Comparison of ENCODE assay signal across 8 cellular contexts in the genomic region with DNA sequence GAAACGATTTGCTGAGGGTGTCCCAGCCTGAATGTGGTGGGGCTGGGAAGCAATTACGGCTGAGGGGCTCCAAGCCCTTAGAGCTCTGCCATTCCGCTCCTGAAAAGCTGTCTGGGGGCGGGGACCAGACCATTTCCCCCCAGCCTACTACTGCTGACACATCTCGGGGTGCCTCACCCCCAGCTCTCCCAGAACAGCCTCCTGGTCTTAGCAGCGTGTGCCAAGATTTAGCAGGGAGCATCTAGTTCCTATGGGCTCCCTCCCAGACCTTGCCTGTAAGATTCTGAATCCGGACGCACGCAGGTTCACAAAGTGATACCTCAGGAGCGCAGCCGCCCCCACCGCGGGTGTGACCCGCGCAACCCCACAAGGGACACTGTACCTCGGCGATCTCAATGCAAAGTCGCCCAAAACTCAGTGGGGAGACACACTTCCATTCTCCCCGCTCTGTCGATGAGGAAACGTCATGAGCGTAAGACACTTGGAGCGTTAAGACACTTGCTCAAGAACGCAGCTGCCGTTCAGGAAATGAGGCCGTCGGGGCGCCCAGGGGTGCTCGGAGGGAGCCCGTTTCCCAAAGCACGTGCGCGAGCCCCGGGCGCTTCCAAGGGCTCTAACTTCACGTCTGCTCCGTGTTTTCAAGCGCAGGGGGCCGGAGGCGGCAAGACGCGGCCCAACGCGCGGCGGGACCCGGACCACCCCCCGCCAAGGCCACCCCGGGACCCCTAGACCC. TPM values are rescaled to one million over a fixed set of nuclear protein-coding genes. Genes with fewer than 3 reads are reported as not detected.
A peak's percentile ranks its signal among the peaks of the same experiment; 100 is the strongest.
DNase-seq lines count a peak whose midpoint lies in the region; ATAC-seq and TF ChIP-seq lines count a peak whose summit lies in the region.

No MANE protein-coding gene starts in this region.

- WGBS in IMR-90 (ENCODE audit: extremely low coverage in 2 of 2, insufficient read length in 1 of 2), 2 experiments = 0% methylated on average over 37 of the region's 49 CpGs; no CpG with 5 or more reads in 1 of the 2 experiments
- WGBS in lung, 2 donors = 2% methylated on average over 49 of the region's 49 CpGs

- TF ChIP-seq POLR2A in IMR-90 (IDR thresholded peaks at IDR 0.05; ENCODE audit: low read depth, low read length) = no peak

- H3K4me3 ChIP-seq in IMR-90 (ENCODE audit: insufficient read depth, low read depth, low read length) (peak overlapping the region; percentile 88), lung (peak overlapping the region; percentile 92)

- peaks cover 10% of the 10 kb centered on the region for H3K4me1 ChIP-seq in IMR-90 (ENCODE audit: control insufficient read depth, insufficient read depth, low read length)
- peaks cover 6 to 7% of the 10 kb centered on the region in 2 donors for H3K4me1 ChIP-seq in lung (ENCODE audit: control insufficient read depth in 2 of 2, insufficient read depth in 2 of 2, low read length in 2 of 2)

- ATAC-seq in GM21529 (IDR thresholded peaks at IDR 0.05; ENCODE audit: unreplicated experiment) (peak; percentile 26), IMR-90 (ENCODE audit: low read depth) (peak; percentile 49), lung (ENCODE audit: insufficient read depth, low FRiP score) (peak; percentile 38)

- peak overlapping the region; percentile 57 for H2BK5ac ChIP-seq in IMR-90 (ENCODE audit: low read depth, low read length, poor library complexity, severe bottlenecking)

- peak overlapping the region; percentile 53; the same call in 1 of the 2 replicates for H4K91ac ChIP-seq in IMR-90 (ENCODE audit: insufficient read depth, low read depth, low read length)

- H3K18ac ChIP-seq in IMR-90 (ENCODE audit: low read depth, low read length) = peak overlapping the region; percentile 32; the same call in 1 of the 2 replicates

- no peak overlapping the region; the same call in 1 of the 2 replicates for H3K56ac ChIP-seq in IMR-90 (ENCODE audit: extremely low read depth, insufficient read depth, low read length)

- BruUV-seq in IMR-90 (replicated peaks; lab: Mats Ljungman, UMichigan) = no TSS peak

- no peak for TF ChIP-seq RAD21 in IMR-90 (IDR thresholded peaks at IDR 0.05; ENCODE audit: low read length)

- peaks cover 23 to 50% of the 10 kb centered on the region in 2 experiments for H3K79me1 ChIP-seq in IMR-90 (ENCODE audit: low read depth in 1 of 2, low read length in 2 of 2)

- H3K4ac ChIP-seq in IMR-90 (ENCODE audit: low read depth, low read length) = peak overlapping the region; percentile 60

- H3K23ac ChIP-seq in IMR-90 (ENCODE audit: low read depth, low read length) = peak overlapping the region; percentile 77

- in situ Hi-C loops in IMR-90 (cut with MboI; ENCODE audit: low sequenced_read_pairs) = no loop called here

- H2AK9ac ChIP-seq in IMR-90 (replicated peaks; ENCODE audit: low read depth, low read length, poor library complexity) = peak overlapping the region; percentile 98

- no peak overlapping the region for H2BK20ac ChIP-seq in IMR-90 (ENCODE audit: low read depth, low read length)

- TF ChIP-seq CTCF in IMR-90 (conservative IDR thresholded peaks at IDR 0.05; ENCODE audit: low read depth, low read length) (no peak), lung (IDR thresholded peaks at IDR 0.05; ENCODE audit: control extremely low read depth, extremely low read depth) (no peak)

- H3K9me3 ChIP-seq in IMR-90 (ENCODE audit: control insufficient read depth, insufficient read depth, low read length) (no peaks in the 10 kb centered on the region), lung (ENCODE audit: control insufficient read depth in 2 of 2, insufficient read depth in 1 of 2, low read length in 1 of 2) (no peaks in the 10 kb centered on the region)

- peak overlapping the region; percentile 50; the same call in 1 of the 2 replicates for H4K5ac ChIP-seq in IMR-90 (ENCODE audit: low read depth, low read length)

- peak overlapping the region; percentile 99 for H2AFZ ChIP-seq in IMR-90 (replicated peaks; ENCODE audit: low read length, poor library complexity)

- no peaks in the 10 kb centered on the region for H3K27me3 ChIP-seq in IMR-90 (ENCODE audit: control insufficient read depth, insufficient read depth, low read length)
- H3K27me3 ChIP-seq in lung (ENCODE audit: control insufficient read depth, insufficient read depth) = no peaks in the 10 kb centered on the region

- intact Hi-C loops in IMR-90 (cut with micrococcal nuclease) = no loop called here

- peak overlapping the region; percentile 33 to 78; a peak in 3 of 4 replicates for H4K8ac ChIP-seq in IMR-90 (ENCODE audit: low read depth in 2 of 2, low read length in 2 of 2)

- peak; percentile 55 for DNase-seq in EH (ENCODE audit: low read depth)
- DNase-seq in IMR-90 = peak; percentile 45
- DNase-seq in activated CD4-positive, CD25-positive, alpha-beta regulatory T cell treated with anti-CD3 and anti-CD28 coated beads, Interleukin-2, amount 50 U/mL, for 16 hours (ENCODE audit: low read depth, low spot score) = peak; percentile 10
- peak; percentile 24 for DNase-seq in dedifferentiated amniotic fluid mesenchymal stem cell (ENCODE audit: extremely low spot score)
- DNase-seq in lung (ENCODE audit: low spot score) = peak; percentile 38
- peak; percentile 11 to 14 for DNase-seq in stimulated activated CD8-positive, alpha-beta memory T cell treated with anti-CD3 and anti-CD28 coated beads, Interleukin-4, amount 100 ng/mL, for 4 hours (ENCODE audit: low read depth in 2 of 2, low spot score in 1 of 2)
- DNase-seq in islet precursor cell = no peak

- POLR2A ChIA-PET in IMR-90 (lab: Charles Lee; ENCODE audit: unreplicated experiment) = no interaction called here

- no peak overlapping the region for H2BK15ac ChIP-seq in IMR-90 (ENCODE audit: low read depth, low read length)

- peaks cover 17% of the 10 kb centered on the region for H3K9me1 ChIP-seq in IMR-90 (ENCODE audit: insufficient read depth, low read length)

- H2BK120ac ChIP-seq in IMR-90 (ENCODE audit: low read depth, low read length) = peak overlapping the region; percentile 13; the same call in 1 of the 2 replicates

- H2AK5ac ChIP-seq in IMR-90 (ENCODE audit: low read depth, low read length) = peak overlapping the region; percentile 59

- H3K14ac ChIP-seq in IMR-90 (replicated peaks; ENCODE audit: low read depth, low read length) = peak overlapping the region; percentile 67

- H3K9ac ChIP-seq in IMR-90 (ENCODE audit: low read depth, low read length) = peak overlapping the region; percentile 84

- H3K4me2 ChIP-seq in IMR-90 (ENCODE audit: low read depth, low read length) = peak overlapping the region; percentile 98

- peaks cover 18% of the 10 kb centered on the region for H3K36me3 ChIP-seq in IMR-90 (ENCODE audit: control insufficient read depth, insufficient read depth, low read length)
- peaks cover 0 to 18% of the 10 kb centered on the region in 2 donors for H3K36me3 ChIP-seq in lung (ENCODE audit: control insufficient read depth in 2 of 2, insufficient read depth in 2 of 2, low read length in 2 of 2)

- H4K20me1 ChIP-seq in IMR-90 (ENCODE audit: insufficient read depth, low read length) = peaks cover 10% of the 10 kb centered on the region

- dilution Hi-C loops in IMR-90 (cut with HindIII; ENCODE audit: low sequenced_read_pairs, unreplicated experiment) = no loop called here

- CTCF ChIA-PET in IMR-90 (lab: Yijun Ruan, JAX) = no interaction called here

- H3K27ac ChIP-seq in IMR-90 (ENCODE audit: insufficient read depth, low read length) (peak overlapping the region; percentile 56; the same call in 1 of the 2 replicates), lung (ENCODE audit: low read depth in 1 of 2, low read length in 1 of 2) (peak overlapping the region; percentile 61 to 82)

TF ChIP-seq in IMR-90, 13 proteins besides CTCF, POLR2A, EP300 and RAD21 (continues in another document):
- no peak for TF ChIP-seq RFX5 (IDR thresholded peaks at IDR 0.05; ENCODE audit: low read depth, low read length)
- no peak for TF ChIP-seq SMC3 (IDR thresholded peaks at IDR 0.05; ENCODE audit: low read depth, low read length)
- no peak for TF ChIP-seq CEBPB (IDR thresholded peaks at IDR 0.05; ENCODE audit: low read depth, low read length)
- no peak for TF ChIP-seq RCOR1 (IDR thresholded peaks at IDR 0.05; ENCODE audit: insufficient replicate concordance, low read length)

RNA-seq across cellular contexts. Expression of a gene that starts 0.6 kb away (rescaled TPM):
- total RNA-seq in IMR-90 (2012; rRNA removed) = 13.9 and 16.5 TPM in 2 replicates
- polyA plus RNA-seq in IMR-90 (2012; rRNA removed) = 18.3 and 20.4 TPM in 2 replicates
- polyA plus RNA-seq in IMR-90 (2012; cell fraction: cytosol; rRNA removed) = 13.6 and 16.5 TPM in 2 replicates
- 29.9 and 42.3 TPM in 2 replicates for polyA plus RNA-seq in IMR-90 (2012; cell fraction: nucleus; rRNA removed; ENCODE audit: low replicate concordance)
- total RNA-seq in lung = 10 to 100 TPM; 16.7 to 21.7 TPM
- 10 to 100 TPM in 1 of 2 donors, 1 to 10 TPM in 1; 8.5 to 11.8 TPM for polyA plus RNA-seq in lung

RNA-seq across cellular contexts. Expression of a gene that starts 19.0 kb away (rescaled TPM):
- 14.4 and 15.2 TPM in 2 replicates for total RNA-seq in IMR-90 (2012; rRNA removed)
- polyA plus RNA-seq in IMR-90 (2012; rRNA removed) = 33.3 and 35.0 TPM in 2 replicates
- polyA plus RNA-seq in IMR-90 (2012; cell fraction: cytosol; rRNA removed) = 23.3 and 36.1 TPM in 2 replicates
- polyA plus RNA-seq in IMR-90 (2012; cell fraction: nucleus; rRNA removed; ENCODE audit: low replicate concordance) = 19.6 and 20.6 TPM in 2 replicates
- 10 to 100 TPM; 11.9 to 16.2 TPM for total RNA-seq in lung
- polyA plus RNA-seq in lung = 10 to 100 TPM in 1 of 2 donors, 1 to 10 TPM in 1; 8.4 to 10.0 TPM

RNA-seq across cellular contexts. Expression of a gene that starts 30.6 kb away (rescaled TPM):
- total RNA-seq in IMR-90 (2012; rRNA removed) (26.3 and 41.1 TPM in 2 replicates), lung (10 to 100 TPM; 39.9 to 60.3 TPM)
- polyA plus RNA-seq in IMR-90 (2012; rRNA removed) (26.5 and 36.7 TPM in 2 replicates), lung (10 to 100 TPM; 31.9 to 36.9 TPM)
- 7.9 and 19.3 TPM in 2 replicates for polyA plus RNA-seq in IMR-90 (2012; cell fraction: cytosol; rRNA removed)
- polyA plus RNA-seq in IMR-90 (2012; cell fraction: nucleus; rRNA removed; ENCODE audit: low replicate concordance) = 10.6 and 51.9 TPM in 2 replicates

RNA-seq across cellular contexts. Expression of a gene that starts 30.7 kb away (rescaled TPM):
- total RNA-seq in IMR-90 (2012; rRNA removed) = 15.2 and 16.1 TPM in 2 replicates
- polyA plus RNA-seq in IMR-90 (2012; rRNA removed) = 8.9 and 9.0 TPM in 2 replicates
- polyA plus RNA-seq in IMR-90 (2012; cell fraction: cytosol; rRNA removed) = 8.3 and 10.0 TPM in 2 replicates
- 5.4 and 7.5 TPM in 2 replicates for polyA plus RNA-seq in IMR-90 (2012; cell fraction: nucleus; rRNA removed; ENCODE audit: low replicate concordance)
- 10 to 100 TPM; 12.5 to 16.3 TPM for total RNA-seq in lung
- 10 to 100 TPM; 10.4 to 13.8 TPM for polyA plus RNA-seq in lung

RNA-seq across cellular contexts. Expression of a gene that starts 36.8 kb away (rescaled TPM):
- 31.0 and 32.8 TPM in 2 replicates for total RNA-seq in IMR-90 (2012; rRNA removed)
- 19.3 and 23.4 TPM in 2 replicates for polyA plus RNA-seq in IMR-90 (2012; rRNA removed)
- 6.8 and 8.5 TPM in 2 replicates for polyA plus RNA-seq in IMR-90 (2012; cell fraction: cytosol; rRNA removed)
- polyA plus RNA-seq in IMR-90 (2012; cell fraction: nucleus; rRNA removed; ENCODE audit: low replicate concordance) = 14.4 and 19.3 TPM in 2 replicates
- total RNA-seq in lung = 10 to 100 TPM; 34.7 to 74.7 TPM
- 10 to 100 TPM; 11.9 to 14.1 TPM for polyA plus RNA-seq in lung
